17 cellular contexts compared by ENCODE assay signal in the genomic region with DNA sequence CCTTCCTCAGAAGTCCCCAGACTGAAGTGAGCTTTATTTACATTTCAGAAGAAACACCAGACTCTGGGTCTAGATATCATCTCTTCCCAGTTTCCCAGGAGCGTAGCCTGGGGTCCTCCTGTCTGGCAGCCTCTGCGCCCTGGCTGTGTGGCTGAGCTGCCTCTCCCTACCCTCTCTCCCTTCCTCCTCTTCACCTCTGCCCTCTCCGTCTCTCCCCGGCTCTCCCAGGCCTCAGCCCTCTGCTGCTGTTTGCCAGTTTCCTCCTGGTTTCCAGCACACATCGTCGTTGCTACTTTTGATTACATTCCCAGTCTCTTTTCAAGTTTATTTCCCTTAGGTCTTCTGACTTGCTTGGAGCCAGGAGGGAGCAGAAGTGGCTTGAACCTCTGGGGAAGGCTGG.
A peak's percentile ranks its signal among the peaks of the same experiment; 100 is the strongest.
DNase-seq lines count a peak whose midpoint lies in the region; ATAC-seq, FAIRE-seq and TF ChIP-seq lines count a peak whose summit lies in the region.
"Had no signal": no experiment of that assay in that cellular context is flagged by ENCODE, and none has a peak within 500 bp of the region (broad histone marks: within the 10 kb centered on the region; RNA-seq: fewer than 3 reads in every experiment).

No MANE protein-coding gene starts in this region.

- no peaks in the 10 kb centered on the region for H4K20me1 ChIP-seq in GM23338 (replicated peaks; ENCODE audit: insufficient read depth)

- H3K27ac Mint-ChIP-seq in GM23338 (no peak overlapping the region), chondrocyte (ENCODE audit: unreplicated experiment) (no peak overlapping the region), nephron progenitor cell (peak overlapping the region; percentile 17)

- H3K4me1 Mint-ChIP-seq in GM23338 (peaks cover 19% of the 10 kb centered on the region), chondrocyte (ENCODE audit: low read depth) (no peaks in the 10 kb centered on the region), nephron progenitor cell (peaks cover 37% of the 10 kb centered on the region)

- H3K27ac ChIP-seq in GM23338 (ENCODE audit: low read depth) (no peak overlapping the region), gastrocnemius medialis (no peak overlapping the region)
- H3K27ac ChIP-seq: C4-2B had no signal

- FAIRE-seq in RCC 7860 (lab: Jason Lieb, UNC), result no peak
- FAIRE-seq: G401.6, GM12891, H1, HepG2, HTR-8/SVneo had no signal

- H3K36me3 Mint-ChIP-seq in GM23338 (ENCODE audit: low read depth), result no peaks in the 10 kb centered on the region
- H3K36me3 Mint-ChIP-seq in chondrocyte (ENCODE audit: low read depth), result no peaks in the 10 kb centered on the region
- H3K36me3 Mint-ChIP-seq in nephron progenitor cell (ENCODE audit: low read depth), result no peaks in the 10 kb centered on the region
- H3K36me3 Mint-ChIP-seq: CD4-positive, alpha-beta memory T cell had no signal

- peak overlapping the region; percentile 56; the same call in 1 of the 2 replicates for H2AFZ ChIP-seq in GM23338

- H3F3A ChIP-seq in GM23338 (replicated peaks; ENCODE audit: low read depth), result no peaks in the 10 kb centered on the region

- H3K27me3 Mint-ChIP-seq in GM23338 (ENCODE audit: insufficient read depth, low read depth, poor library complexity) (peaks cover 9% of the 10 kb centered on the region), chondrocyte (ENCODE audit: low read depth) (peaks cover 51% of the 10 kb centered on the region), nephron progenitor cell (ENCODE audit: low read depth, poor library complexity) (peaks cover 33% of the 10 kb centered on the region)

- H3K9me3 Mint-ChIP-seq in GM23338, result no peaks in the 10 kb centered on the region
- H3K9me3 Mint-ChIP-seq in chondrocyte (ENCODE audit: low read depth), result no peaks in the 10 kb centered on the region
- no peaks in the 10 kb centered on the region for H3K9me3 Mint-ChIP-seq in nephron progenitor cell
- H3K9me3 Mint-ChIP-seq: CD4-positive, alpha-beta memory T cell had no signal

- H3K4me3 ChIP-seq in GM23338 (no peak overlapping the region), gastrocnemius medialis (no peak overlapping the region)
- H3K4me3 ChIP-seq: HAP-1 had no signal

- no peaks in the 10 kb centered on the region for H3K9me3 ChIP-seq in gastrocnemius medialis
- H3K9me3 ChIP-seq: HAP-1 had no signal

- no peak overlapping the region for H3K4me2 ChIP-seq in GM23338

- H3K27me3 ChIP-seq in GM23338 (ENCODE audit: insufficient read depth), result no peaks in the 10 kb centered on the region
- peaks cover 12 to 24% (median 14%) of the 10 kb centered on the region in 3 donors for H3K27me3 ChIP-seq in gastrocnemius medialis

- H3K4me3 Mint-ChIP-seq in GM23338 (no peak overlapping the region), chondrocyte (ENCODE audit: unreplicated experiment) (no peak overlapping the region), nephron progenitor cell (no peak overlapping the region)
- H3K4me3 Mint-ChIP-seq: CD4-positive, alpha-beta memory T cell had no signal

- no peaks in the 10 kb centered on the region for H3K36me3 ChIP-seq in GM23338 (ENCODE audit: insufficient read depth)
- H3K36me3 ChIP-seq in gastrocnemius medialis, result no peaks in the 10 kb centered on the region
- H3K36me3 ChIP-seq: HAP-1 had no signal

- H3K4me1 ChIP-seq in GM23338 (ENCODE audit: insufficient read depth) (no peaks in the 10 kb centered on the region), gastrocnemius medialis (no peaks in the 10 kb centered on the region)
- H3K4me1 ChIP-seq: HAP-1 had no signal

- TF ChIP-seq POLR2A in gastrocnemius medialis (IDR thresholded peaks at IDR 0.05), result no peak

- no peaks in the 10 kb centered on the region for H3K9me2 ChIP-seq in GM23338 (ENCODE audit: insufficient read depth)

- no peak for DNase-seq in GM23338 (ENCODE audit: low spot score)
- peak; percentile 47 for DNase-seq in chondrocyte (ENCODE audit: low spot score)
- DNase-seq in nephron progenitor cell, result no peak
- no peak for DNase-seq in gastrocnemius medialis
- no peak for DNase-seq in RCC 7860 (ENCODE audit: low spot score)
- DNase-seq in NCI-H2029 (lab: John Stamatoyannopoulos, UW), result no peak
- DNase-seq: AML-193; CD4-positive, alpha-beta memory T cell; DMS79 had no signal

- ATAC-seq in GM23338 (peak; percentile 40), gastrocnemius medialis (no peak), HG03280 (IDR thresholded peaks at IDR 0.05; ENCODE audit: unreplicated experiment) (no peak)
- ATAC-seq: HepG2 had no signal

- TF ChIP-seq CTCF in GM23338 (conservative IDR thresholded peaks at IDR 0.05; ENCODE audit: low read depth in 2 of 2) (no peak), chondrocyte (IDR thresholded peaks at IDR 0.05) (no peak), nephron progenitor cell (IDR thresholded peaks at IDR 0.05) (no peak), gastrocnemius medialis (IDR thresholded peaks at IDR 0.05 in 4 of 5, conservative IDR thresholded peaks at IDR 0.05 in 1 of 5) (no peak)

- in situ Hi-C loops in gastrocnemius medialis (cut with MboI; ENCODE audit: low sequenced_read_pairs in 4 of 4), result no loop called here

- H3K79me2 ChIP-seq in GM23338 (replicated peaks; ENCODE audit: insufficient read depth), result no peaks in the 10 kb centered on the region

- intact Hi-C loops in gastrocnemius medialis (cut with DNase I; ENCODE audit: low total_unique reads), result no loop called here

TF ChIP-seq in GM23338, 12 proteins besides CTCF, POLR2A, EP300 and RAD21 (continues in another document):
- TF ChIP-seq ZNF114 (CRISPR knock-in tag; IDR thresholded peaks at IDR 0.05), result no peak
- TF ChIP-seq, protein P1, sequence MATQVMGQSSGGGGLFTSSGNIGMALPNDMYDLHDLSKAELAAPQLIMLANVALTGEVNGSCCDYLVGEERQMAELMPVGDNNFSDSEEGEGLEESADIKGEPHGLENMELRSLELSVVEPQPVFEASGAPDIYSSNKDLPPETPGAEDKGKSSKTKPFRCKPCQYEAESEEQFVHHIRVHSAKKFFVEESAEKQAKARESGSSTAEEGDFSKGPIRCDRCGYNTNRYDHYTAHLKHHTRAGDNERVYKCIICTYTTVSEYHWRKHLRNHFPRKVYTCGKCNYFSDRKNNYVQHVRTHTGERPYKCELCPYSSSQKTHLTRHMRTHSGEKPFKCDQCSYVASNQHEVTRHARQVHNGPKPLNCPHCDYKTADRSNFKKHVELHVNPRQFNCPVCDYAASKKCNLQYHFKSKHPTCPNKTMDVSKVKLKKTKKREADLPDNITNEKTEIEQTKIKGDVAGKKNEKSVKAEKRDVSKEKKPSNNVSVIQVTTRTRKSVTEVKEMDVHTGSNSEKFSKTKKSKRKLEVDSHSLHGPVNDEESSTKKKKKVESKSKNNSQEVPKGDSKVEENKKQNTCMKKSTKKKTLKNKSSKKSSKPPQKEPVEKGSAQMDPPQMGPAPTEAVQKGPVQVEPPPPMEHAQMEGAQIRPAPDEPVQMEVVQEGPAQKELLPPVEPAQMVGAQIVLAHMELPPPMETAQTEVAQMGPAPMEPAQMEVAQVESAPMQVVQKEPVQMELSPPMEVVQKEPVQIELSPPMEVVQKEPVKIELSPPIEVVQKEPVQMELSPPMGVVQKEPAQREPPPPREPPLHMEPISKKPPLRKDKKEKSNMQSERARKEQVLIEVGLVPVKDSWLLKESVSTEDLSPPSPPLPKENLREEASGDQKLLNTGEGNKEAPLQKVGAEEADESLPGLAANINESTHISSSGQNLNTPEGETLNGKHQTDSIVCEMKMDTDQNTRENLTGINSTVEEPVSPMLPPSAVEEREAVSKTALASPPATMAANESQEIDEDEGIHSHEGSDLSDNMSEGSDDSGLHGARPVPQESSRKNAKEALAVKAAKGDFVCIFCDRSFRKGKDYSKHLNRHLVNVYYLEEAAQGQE (IDR thresholded peaks at IDR 0.05; ENCODE audit: unreplicated experiment), result no peak
- no peak for TF ChIP-seq EZH2 (IDR thresholded peaks at IDR 0.05; ENCODE audit: low read depth, unreplicated experiment)
- TF ChIP-seq EZH2phosphoT487 (IDR thresholded peaks at IDR 0.05; ENCODE audit: unreplicated experiment), result no peak
- TF ChIP-seq STAT1 (IDR thresholded peaks at IDR 0.05; ENCODE audit: unreplicated experiment), result no peak
- TF ChIP-seq NANOG (IDR thresholded peaks at IDR 0.05; ENCODE audit: borderline replicate concordance), result no peak
- no peak for TF ChIP-seq POLR2AphosphoS5 (IDR thresholded peaks at IDR 0.05; ENCODE audit: low read depth)
- no peak for TF ChIP-seq JUNB (IDR thresholded peaks at IDR 0.05; ENCODE audit: unreplicated experiment)
- TF ChIP-seq CREB1 (CRISPR knock-in tag; IDR thresholded peaks at IDR 0.05; ENCODE audit: low read depth), result no peak
